In the genomic region with DNA sequence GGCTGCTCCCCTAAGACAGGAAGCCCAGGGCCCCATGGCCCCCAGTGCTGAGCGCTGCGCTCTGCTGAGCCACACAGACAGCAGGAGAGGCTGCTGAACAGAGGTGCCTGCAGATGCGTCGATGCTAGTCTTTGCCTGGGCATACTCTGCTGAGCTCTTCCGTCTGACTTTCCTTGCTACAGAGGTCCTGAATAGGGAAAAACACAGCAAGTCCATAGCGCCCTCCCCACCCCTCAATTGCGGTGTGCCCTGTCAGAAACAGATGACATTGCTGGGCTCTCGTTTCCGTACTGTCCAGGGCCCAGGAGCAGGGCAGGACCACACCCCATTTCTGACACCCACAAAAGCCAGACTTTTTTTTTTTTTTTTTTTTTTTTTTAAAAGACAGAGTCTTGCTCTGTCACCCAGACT, we compare ENCODE assay signal across 10 cellular contexts.
DNase-seq lines count a peak whose midpoint lies in the region; ATAC-seq and TF ChIP-seq lines count a peak whose summit lies in the region.
"Had no signal": no experiment of that assay in that cellular context is flagged by ENCODE, and none has a peak within 500 bp of the region (broad histone marks: within the 10 kb centered on the region; RNA-seq: fewer than 3 reads in every experiment).

No MANE protein-coding gene starts in this region.

- TF ChIP-seq CTCF in mucosa of descending colon (IDR thresholded peaks at IDR 0.05) (no peak), prostate gland (IDR thresholded peaks at IDR 0.05) (no peak), OCI-LY7 (conservative IDR thresholded peaks at IDR 0.05; ENCODE audit: low read length) (no peak)

- H3K4me1 ChIP-seq in mucosa of descending colon (ENCODE audit: low read depth) = no peaks in the 10 kb centered on the region
- no peaks in the 10 kb centered on the region for H3K4me1 ChIP-seq in prostate gland (replicated peaks)
- no peaks in the 10 kb centered on the region for H3K4me1 ChIP-seq in OCI-LY7 (ENCODE audit: insufficient read depth, low read length, poor library complexity, severe bottlenecking)
- H3K4me1 ChIP-seq: psoas muscle had no signal

- H3K27me3 ChIP-seq in prostate gland (replicated peaks; ENCODE audit: insufficient read depth) = no peaks in the 10 kb centered on the region

- 78% methylated on average over 9 of the region's 9 CpGs for WGBS in prostate gland

- H2AFZ ChIP-seq in OCI-LY7 (ENCODE audit: low read length) = no peak overlapping the region

- CTCF ChIA-PET in OCI-LY7 (lab: Charles Lee; ENCODE audit: unreplicated experiment) = no interaction called here

- H3K9me3 ChIP-seq in mucosa of descending colon = no peaks in the 10 kb centered on the region
- no peaks in the 10 kb centered on the region for H3K9me3 ChIP-seq in prostate gland
- no peaks in the 10 kb centered on the region for H3K9me3 ChIP-seq in OCI-LY7 (ENCODE audit: low read length)
- H3K9me3 ChIP-seq: psoas muscle, thoracic aorta had no signal

- no peak overlapping the region for H3K4me2 ChIP-seq in OCI-LY7 (ENCODE audit: low read length)

- no TSS peak for BruUV-seq in OCI-LY7 (replicated peaks; lab: Mats Ljungman, UMichigan)

- no peak overlapping the region for H3K27ac ChIP-seq in prostate gland
- H3K27ac ChIP-seq in OCI-LY7 (ENCODE audit: low read depth, low read length, poor library complexity, severe bottlenecking) = no peak overlapping the region
- H3K27ac ChIP-seq: psoas muscle, thoracic aorta had no signal

- TF ChIP-seq POLR2A in prostate gland (IDR thresholded peaks at IDR 0.05) = no peak

- H3K4me3 ChIP-seq in mucosa of descending colon = no peak overlapping the region
- no peak overlapping the region for H3K4me3 ChIP-seq in prostate gland
- no peak overlapping the region for H3K4me3 ChIP-seq in OCI-LY7 (ENCODE audit: low read depth, low read length, poor library complexity, severe bottlenecking)
- H3K4me3 ChIP-seq: psoas muscle, thoracic aorta had no signal

- DNase-seq in NCI-H1694 treated with DMSO at 0.1 percent for 48 hours (lab: John Stamatoyannopoulos, UW) (peak; percentile 100), mucosa of descending colon (peak in 1 of 3 donors; percentile 53), prostate gland (ENCODE audit: low spot score) (no peak), OCI-LY7 (ENCODE audit: low spot score) (no peak), NCI-H2227 (lab: John Stamatoyannopoulos, UW; ENCODE audit: unreplicated experiment) (no peak)
- no peak for DNase-seq in stimulated activated CD4-positive, alpha-beta T cell treated with anti-CD3 and anti-CD28 coated beads, Interleukin-12 subunit alpha, Interleukin-12 subunit beta, amount 100 ng/mL, for 4 hours
- DNase-seq: psoas muscle had no signal

- peak; percentile 85 for ATAC-seq in GM18511 (IDR thresholded peaks at IDR 0.05; ENCODE audit: unreplicated experiment)
- peak; percentile 84 for ATAC-seq in GM21737 (IDR thresholded peaks at IDR 0.05; ENCODE audit: unreplicated experiment)
- peak; percentile 82 for ATAC-seq in mucosa of descending colon
- ATAC-seq: psoas muscle had no signal

- H3K36me3 ChIP-seq in mucosa of descending colon (ENCODE audit: low read depth) (no peaks in the 10 kb centered on the region), prostate gland (no peaks in the 10 kb centered on the region), OCI-LY7 (ENCODE audit: insufficient read depth, low read length) (no peaks in the 10 kb centered on the region)

- no peaks in the 10 kb centered on the region for H3K9me2 ChIP-seq in OCI-LY7 (ENCODE audit: insufficient read depth, low read length)

- intact Hi-C loops in mucosa of descending colon (cut with DNase I, micrococcal nuclease) (no loop called here), prostate gland (cut with DNase I) (no loop called here), OCI-LY7 (cut with micrococcal nuclease; ENCODE audit: unreplicated experiment) (no loop called here)

- no peaks in the 10 kb centered on the region for H4K20me1 ChIP-seq in OCI-LY7 (ENCODE audit: insufficient read depth, low read length)

- no peaks in the 10 kb centered on the region for H3K79me2 ChIP-seq in OCI-LY7 (ENCODE audit: insufficient read depth, low read depth, low read length)

- POLR2A ChIA-PET in OCI-LY7 (lab: Charles Lee) = interaction anchor here (0.6 kb wide), 1 partner anchor 16 kb away, joined by 3 read pairs; no protein-coding TSS in a partner anchor
